ENCODE assay signal across 12 cellular contexts in the genomic region with DNA sequence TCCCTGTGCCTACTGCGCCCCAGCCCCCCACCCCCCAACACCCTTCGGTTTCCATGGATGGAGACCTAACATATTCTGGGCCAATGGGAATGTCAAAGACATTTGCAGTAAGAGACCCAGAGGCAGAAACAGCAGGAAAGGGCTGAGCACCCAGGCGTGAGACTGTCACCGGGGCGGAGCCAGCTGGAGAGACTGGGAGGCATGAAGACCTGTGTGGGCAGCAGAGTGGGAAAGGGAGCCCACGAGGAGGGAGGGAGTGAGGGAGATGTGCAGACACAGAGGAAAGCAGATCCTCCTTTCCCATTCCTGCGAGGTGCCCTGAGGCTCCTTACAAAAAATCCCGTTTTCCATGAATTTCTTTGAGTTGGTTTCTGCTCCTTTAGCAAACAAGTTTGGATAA.
A peak's percentile ranks its signal among the peaks of the same experiment; 100 is the strongest.
DNase-seq lines count a peak whose midpoint lies in the region; ATAC-seq and TF ChIP-seq lines count a peak whose summit lies in the region.
"Had no signal": no experiment of that assay in that cellular context is flagged by ENCODE, and none has a peak within 500 bp of the region (broad histone marks: within the 10 kb centered on the region; RNA-seq: fewer than 3 reads in every experiment).

No MANE protein-coding gene starts in this region.

- H3K27me3 Mint-ChIP-seq in activated CD8-positive, alpha-beta memory T cell treated with anti-CD3 and anti-CD28 coated beads, Interleukin-2, amount 10 ng/mL, durations not matched to agents 7 days and 5 days: peaks cover 4% of the 10 kb centered on the region
- peaks cover 3% of the 10 kb centered on the region for H3K27me3 Mint-ChIP-seq in nephron progenitor cell (ENCODE audit: low read depth, poor library complexity)
- H3K27me3 Mint-ChIP-seq: CD4-positive, alpha-beta T cell had no signal

- peak overlapping the region; percentile 33 for H3K27ac Mint-ChIP-seq in activated CD8-positive, alpha-beta memory T cell treated with anti-CD3 and anti-CD28 coated beads, Interleukin-2, amount 10 ng/mL, durations not matched to agents 7 days and 5 days
- peak overlapping the region; percentile 78 for H3K27ac Mint-ChIP-seq in nephron progenitor cell
- H3K27ac Mint-ChIP-seq: CD4-positive, alpha-beta T cell; H9 had no signal

- CTCF ChIA-PET in activated CD8-positive, alpha-beta memory T cell treated with anti-CD3 and anti-CD28 coated beads, Interleukin-2, amount 10 ng/mL, durations not matched to agents 7 days and 5 days (lab: Charles Lee): no interaction called here

- TF ChIP-seq CTCF in nephron progenitor cell (IDR thresholded peaks at IDR 0.05): no peak

- DNase-seq in activated CD8-positive, alpha-beta memory T cell treated with anti-CD3 and anti-CD28 coated beads, Interleukin-2, amount 10 ng/mL, durations not matched to agents 7 days and 5 days: no peak
- no peak for DNase-seq in activated CD8-positive, alpha-beta memory T cell treated with anti-CD3 and anti-CD28 coated beads, Interleukin-2, amount 50 U/mL, for 4 hours
- DNase-seq in kidney glomerular epithelial cell (lab: John Stamatoyannopoulos, UW) (peak; percentile 12), nephron progenitor cell (peak; percentile 50), occipital lobe (lab: John Stamatoyannopoulos, UW) (no peak)
- DNase-seq: AML-193; Caco-2; CD4-positive, alpha-beta T cell; H9 had no signal

- ATAC-seq in activated CD8-positive, alpha-beta memory T cell treated with anti-CD3 and anti-CD28 coated beads, Interleukin-2, amount 10 ng/mL, durations not matched to agents 7 days and 5 days: no peak
- ATAC-seq in HG02759 (IDR thresholded peaks at IDR 0.05; ENCODE audit: unreplicated experiment) (no peak), SK-N-SH treated with all-trans-retinoic acid at 6 μM for 48 hours (no peak)
- ATAC-seq: A549 had no signal

- no peaks in the 10 kb centered on the region for H3K9me3 Mint-ChIP-seq in activated CD8-positive, alpha-beta memory T cell treated with anti-CD3 and anti-CD28 coated beads, Interleukin-2, amount 10 ng/mL, durations not matched to agents 7 days and 5 days (ENCODE audit: low read depth)
- peaks cover 10% of the 10 kb centered on the region for H3K9me3 Mint-ChIP-seq in nephron progenitor cell
- H3K9me3 Mint-ChIP-seq: CD4-positive, alpha-beta T cell; H9 had no signal

- H3K4me3 Mint-ChIP-seq in activated CD8-positive, alpha-beta memory T cell treated with anti-CD3 and anti-CD28 coated beads, Interleukin-2, amount 10 ng/mL, durations not matched to agents 7 days and 5 days: no peak overlapping the region
- H3K4me3 Mint-ChIP-seq in nephron progenitor cell: no peak overlapping the region
- H3K4me3 Mint-ChIP-seq: CD4-positive, alpha-beta T cell; H9 had no signal

- H3K4me1 Mint-ChIP-seq in activated CD8-positive, alpha-beta memory T cell treated with anti-CD3 and anti-CD28 coated beads, Interleukin-2, amount 10 ng/mL, durations not matched to agents 7 days and 5 days: no peaks in the 10 kb centered on the region
- peaks cover 77% of the 10 kb centered on the region for H3K4me1 Mint-ChIP-seq in nephron progenitor cell
- H3K4me1 Mint-ChIP-seq: H9 had no signal

- H3K36me3 Mint-ChIP-seq in activated CD8-positive, alpha-beta memory T cell treated with anti-CD3 and anti-CD28 coated beads, Interleukin-2, amount 10 ng/mL, durations not matched to agents 7 days and 5 days: peaks cover 2% of the 10 kb centered on the region
- H3K36me3 Mint-ChIP-seq in nephron progenitor cell (ENCODE audit: low read depth): peaks cover 3% of the 10 kb centered on the region

TF ChIP-seq in SK-N-SH treated with all-trans-retinoic acid at 6 μM for 48 hours, 23 proteins besides CTCF, POLR2A, EP300 and RAD21:
- TF ChIP-seq ZC3H10 (CRISPR knock-in tag; IDR thresholded peaks at IDR 0.05) (no peak), ZNF8 (CRISPR knock-in tag; IDR thresholded peaks at IDR 0.05) (no peak), PATZ1 (CRISPR knock-in tag; IDR thresholded peaks at IDR 0.05; ENCODE audit: borderline replicate concordance) (no peak), CSDC2 (CRISPR knock-in tag; IDR thresholded peaks at IDR 0.05) (no peak), ZNF565 (CRISPR knock-in tag; conservative IDR thresholded peaks at IDR 0.05; ENCODE audit: low read depth) (no peak), ARNTL (CRISPR knock-in tag; IDR thresholded peaks at IDR 0.05; ENCODE audit: borderline replicate concordance, low read depth) (no peak), ZNF70 (CRISPR knock-in tag; IDR thresholded peaks at IDR 0.05) (no peak), ZFP30 (CRISPR knock-in tag; IDR thresholded peaks at IDR 0.05) (no peak), ESRRG (CRISPR knock-in tag; IDR thresholded peaks at IDR 0.05) (no peak), RARB (CRISPR knock-in tag; IDR thresholded peaks at IDR 0.05) (no peak), POU6F1 (CRISPR knock-in tag; IDR thresholded peaks at IDR 0.05; ENCODE audit: borderline replicate concordance, low read depth) (no peak), GLIS3 (CRISPR knock-in tag; IDR thresholded peaks at IDR 0.05) (no peak), BACH2 (CRISPR knock-in tag; IDR thresholded peaks at IDR 0.05; ENCODE audit: borderline replicate concordance) (no peak), ZFP3 (CRISPR knock-in tag; IDR thresholded peaks at IDR 0.05) (no peak), TCF4 (CRISPR knock-in tag; IDR thresholded peaks at IDR 0.05; ENCODE audit: borderline replicate concordance) (no peak), TOX (CRISPR knock-in tag; IDR thresholded peaks at IDR 0.05; ENCODE audit: borderline replicate concordance) (no peak)
- TF ChIP-seq, protein P1, sequence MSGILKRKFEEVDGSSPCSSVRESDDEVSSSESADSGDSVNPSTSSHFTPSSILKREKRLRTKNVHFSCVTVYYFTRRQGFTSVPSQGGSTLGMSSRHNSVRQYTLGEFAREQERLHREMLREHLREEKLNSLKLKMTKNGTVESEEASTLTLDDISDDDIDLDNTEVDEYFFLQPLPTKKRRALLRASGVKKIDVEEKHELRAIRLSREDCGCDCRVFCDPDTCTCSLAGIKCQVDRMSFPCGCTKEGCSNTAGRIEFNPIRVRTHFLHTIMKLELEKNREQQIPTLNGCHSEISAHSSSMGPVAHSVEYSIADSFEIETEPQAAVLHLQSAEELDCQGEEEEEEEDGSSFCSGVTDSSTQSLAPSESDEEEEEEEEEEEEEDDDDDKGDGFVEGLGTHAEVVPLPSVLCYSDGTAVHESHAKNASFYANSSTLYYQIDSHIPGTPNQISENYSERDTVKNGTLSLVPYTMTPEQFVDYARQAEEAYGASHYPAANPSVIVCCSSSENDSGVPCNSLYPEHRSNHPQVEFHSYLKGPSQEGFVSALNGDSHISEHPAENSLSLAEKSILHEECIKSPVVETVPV (CRISPR knock-in tag; IDR thresholded peaks at IDR 0.05): no peak
- TF ChIP-seq, protein P2, sequence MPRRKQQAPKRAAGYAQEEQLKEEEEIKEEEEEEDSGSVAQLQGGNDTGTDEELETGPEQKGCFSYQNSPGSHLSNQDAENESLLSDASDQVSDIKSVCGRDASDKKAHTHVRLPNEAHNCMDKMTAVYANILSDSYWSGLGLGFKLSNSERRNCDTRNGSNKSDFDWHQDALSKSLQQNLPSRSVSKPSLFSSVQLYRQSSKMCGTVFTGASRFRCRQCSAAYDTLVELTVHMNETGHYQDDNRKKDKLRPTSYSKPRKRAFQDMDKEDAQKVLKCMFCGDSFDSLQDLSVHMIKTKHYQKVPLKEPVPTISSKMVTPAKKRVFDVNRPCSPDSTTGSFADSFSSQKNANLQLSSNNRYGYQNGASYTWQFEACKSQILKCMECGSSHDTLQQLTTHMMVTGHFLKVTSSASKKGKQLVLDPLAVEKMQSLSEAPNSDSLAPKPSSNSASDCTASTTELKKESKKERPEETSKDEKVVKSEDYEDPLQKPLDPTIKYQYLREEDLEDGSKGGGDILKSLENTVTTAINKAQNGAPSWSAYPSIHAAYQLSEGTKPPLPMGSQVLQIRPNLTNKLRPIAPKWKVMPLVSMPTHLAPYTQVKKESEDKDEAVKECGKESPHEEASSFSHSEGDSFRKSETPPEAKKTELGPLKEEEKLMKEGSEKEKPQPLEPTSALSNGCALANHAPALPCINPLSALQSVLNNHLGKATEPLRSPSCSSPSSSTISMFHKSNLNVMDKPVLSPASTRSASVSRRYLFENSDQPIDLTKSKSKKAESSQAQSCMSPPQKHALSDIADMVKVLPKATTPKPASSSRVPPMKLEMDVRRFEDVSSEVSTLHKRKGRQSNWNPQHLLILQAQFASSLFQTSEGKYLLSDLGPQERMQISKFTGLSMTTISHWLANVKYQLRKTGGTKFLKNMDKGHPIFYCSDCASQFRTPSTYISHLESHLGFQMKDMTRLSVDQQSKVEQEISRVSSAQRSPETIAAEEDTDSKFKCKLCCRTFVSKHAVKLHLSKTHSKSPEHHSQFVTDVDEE (CRISPR knock-in tag; IDR thresholded peaks at IDR 0.05): no peak

Comparison
In these comparisons a context has a peak if more than half of its experiments do, and no peak if none do; other contexts are left out.
1. DNase-seq: peak in kidney glomerular epithelial cell (single experiment) and nephron progenitor cell (single experiment); none in activated CD8-positive, alpha-beta memory T cell treated with anti-CD3 and anti-CD28 coated beads, Interleukin-2, amount 10 ng/mL, durations not matched to agents 7 days and 5 days (single experiment), activated CD8-positive, alpha-beta memory T cell treated with anti-CD3 and anti-CD28 coated beads, Interleukin-2, amount 50 U/mL, for 4 hours (single experiment) and occipital lobe (single experiment).